In the genomic region with DNA sequence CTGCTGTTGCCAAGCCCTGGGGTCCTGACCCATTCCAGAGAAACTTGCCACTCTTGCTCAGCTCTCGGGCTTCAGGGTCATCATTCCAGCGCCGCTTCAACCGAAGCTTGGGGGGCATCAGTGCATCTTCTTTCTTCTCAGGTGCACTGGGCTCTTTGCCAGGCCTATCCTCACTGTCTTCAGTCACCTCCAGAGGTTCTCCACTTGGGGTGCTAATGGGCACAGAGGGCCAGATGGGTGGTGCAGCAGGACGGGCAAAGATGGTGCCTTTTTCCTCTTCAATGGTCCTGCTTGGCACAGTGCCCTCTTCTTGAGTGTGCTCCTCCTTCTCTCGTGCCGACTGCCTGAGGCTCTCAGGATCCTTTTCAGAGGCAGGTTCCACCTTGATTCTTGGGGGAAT, we compare ENCODE assay signal across 1 cellular context.
TF ChIP-seq lines count a peak whose summit lies in the region.

No MANE protein-coding gene starts in this region.

TF ChIP-seq in H1, 55 proteins besides CTCF, POLR2A, EP300 and RAD21 (continued from another document):
- TF ChIP-seq, protein P1, sequence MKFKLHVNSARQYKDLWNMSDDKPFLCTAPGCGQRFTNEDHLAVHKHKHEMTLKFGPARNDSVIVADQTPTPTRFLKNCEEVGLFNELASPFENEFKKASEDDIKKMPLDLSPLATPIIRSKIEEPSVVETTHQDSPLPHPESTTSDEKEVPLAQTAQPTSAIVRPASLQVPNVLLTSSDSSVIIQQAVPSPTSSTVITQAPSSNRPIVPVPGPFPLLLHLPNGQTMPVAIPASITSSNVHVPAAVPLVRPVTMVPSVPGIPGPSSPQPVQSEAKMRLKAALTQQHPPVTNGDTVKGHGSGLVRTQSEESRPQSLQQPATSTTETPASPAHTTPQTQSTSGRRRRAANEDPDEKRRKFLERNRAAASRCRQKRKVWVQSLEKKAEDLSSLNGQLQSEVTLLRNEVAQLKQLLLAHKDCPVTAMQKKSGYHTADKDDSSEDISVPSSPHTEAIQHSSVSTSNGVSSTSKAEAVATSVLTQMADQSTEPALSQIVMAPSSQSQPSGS (IDR thresholded peaks at IDR 0.05; ENCODE audit: low read length) = no peak
- no peak for TF ChIP-seq TAF1 (IDR thresholded peaks at IDR 0.05; ENCODE audit: low read depth, low read length)
- no peak for TF ChIP-seq GTF2F1 (IDR thresholded peaks at IDR 0.05; ENCODE audit: borderline replicate concordance, low read depth, low read length)
- no peak for TF ChIP-seq TEAD4 (IDR thresholded peaks at IDR 0.05; ENCODE audit: low read depth, low read length)
- TF ChIP-seq TAF7 (optimal IDR thresholded peaks at IDR 0.05; ENCODE audit: borderline replicate concordance, low read depth, low read length) = no peak
- TF ChIP-seq RFX5 (IDR thresholded peaks at IDR 0.05; ENCODE audit: borderline replicate concordance, low read depth, low read length) = no peak
- no peak for TF ChIP-seq CEBPB (IDR thresholded peaks at IDR 0.05; ENCODE audit: low read depth, low read length)
- no peak for TF ChIP-seq CBX8 (IDR thresholded peaks at IDR 0.05; ENCODE audit: borderline replicate concordance, low read depth, low read length)
- TF ChIP-seq PHF8 (conservative IDR thresholded peaks at IDR 0.05; ENCODE audit: low read depth, low read length) = no peak
- no peak for TF ChIP-seq ASH2L (IDR thresholded peaks at IDR 0.05; ENCODE audit: low read length)
- TF ChIP-seq SP1 (IDR thresholded peaks at IDR 0.05; ENCODE audit: low read depth, low read length) = no peak
- TF ChIP-seq SIRT6 (IDR thresholded peaks at IDR 0.05; ENCODE audit: low read length) = no peak
- TF ChIP-seq ZNF274 (IDR thresholded peaks at IDR 0.05; ENCODE audit: borderline replicate concordance, extremely low read depth, low read length) = no peak
- no peak for TF ChIP-seq KDM5A (IDR thresholded peaks at IDR 0.05; ENCODE audit: low read length)
